8 cellular contexts compared by ENCODE assay signal in genomic region chr13:28657784-28658538, GRCh38. TPM values are rescaled to one million over a fixed set of nuclear protein-coding genes. Genes with fewer than 3 reads are reported as not detected.
DNase-seq lines count a peak whose midpoint lies in the region; TF ChIP-seq lines count a peak whose summit lies in the region.

No MANE protein-coding gene starts in this region.

- H3K27ac Mint-ChIP-seq in CD14-positive monocyte, result peak overlapping the region; percentile 97 to 99 (median 98)
- H3K27ac Mint-ChIP-seq in activated CD4-positive, alpha-beta memory T cell treated with anti-CD3 and anti-CD28 coated beads for 36 hours, result peak overlapping the region; percentile 98

- no peaks in the 10 kb centered on the region for H3K9me3 Mint-ChIP-seq in CD14-positive monocyte
- no peaks in the 10 kb centered on the region for H3K9me3 Mint-ChIP-seq in activated CD4-positive, alpha-beta memory T cell treated with anti-CD3 and anti-CD28 coated beads for 36 hours

- H3K36me3 ChIP-seq in HUES48 (ENCODE audit: control insufficient read depth, insufficient read depth, low read length), result peaks cover 27% of the 10 kb centered on the region
- peaks cover 9% of the 10 kb centered on the region for H3K36me3 ChIP-seq in cardiac muscle cell
- H3K36me3 ChIP-seq in rectal smooth muscle tissue (ENCODE audit: control insufficient read depth, insufficient read depth, low read length), result no peaks in the 10 kb centered on the region

- no peaks in the 10 kb centered on the region for H3K27me3 Mint-ChIP-seq in CD14-positive monocyte (ENCODE audit: low read depth in 3 of 3)
- no peaks in the 10 kb centered on the region for H3K27me3 Mint-ChIP-seq in activated CD4-positive, alpha-beta memory T cell treated with anti-CD3 and anti-CD28 coated beads for 36 hours

- TF ChIP-seq CTCF in CD14-positive monocyte (IDR thresholded peaks at IDR 0.05) (no peak), cardiac muscle cell (IDR thresholded peaks at IDR 0.05; ENCODE audit: low read depth, low read length) (no peak)

- peak overlapping the region; percentile 76 for H3K27ac ChIP-seq in HUES48 (ENCODE audit: low read depth, low read length)
- H3K27ac ChIP-seq in cardiac muscle cell, result peak overlapping the region; percentile 90
- H3K27ac ChIP-seq in rectal smooth muscle tissue (ENCODE audit: low read depth, low read length), result peak overlapping the region; percentile 88

- peaks cover 27 to 29% of the 10 kb centered on the region in 2 donors for H3K36me3 Mint-ChIP-seq in CD14-positive monocyte
- H3K36me3 Mint-ChIP-seq in activated CD4-positive, alpha-beta memory T cell treated with anti-CD3 and anti-CD28 coated beads for 36 hours, result peaks cover 24% of the 10 kb centered on the region

- intact Hi-C loops in CD14-positive monocyte (cut with micrococcal nuclease), result loop anchor here in 1 of 2 donors (10.0 kb wide), 1 partner anchor 57 kb away; the partner anchor contains the start of gene SLC46A3
- intact Hi-C loops in activated CD4-positive, alpha-beta memory T cell treated with anti-CD3 and anti-CD28 coated beads for 36 hours (cut with micrococcal nuclease), result loop anchor here (2.0 to 10.0 kb wide), 5 partner anchors 51 to 1033 kb away; partner anchors contain the start of genes LNX2, PAN3 and POLR1D

- no peak for DNase-seq in CD14-positive monocyte (ENCODE audit: low spot score)
- DNase-seq in activated CD4-positive, alpha-beta memory T cell treated with anti-CD3 and anti-CD28 coated beads for 36 hours, result no peak
- peak in 1 of 2 donors; percentile 46 for DNase-seq in cardiac muscle cell (ENCODE audit: low read depth in 1 of 2, low spot score in 1 of 2)
- no peak for DNase-seq in inferior parietal cortex (ENCODE audit: extremely low spot score)
- no peak for DNase-seq in NCI-H2171 treated with DMSO at 0.1 percent for 48 hours (lab: John Stamatoyannopoulos, UW)
- no peak for DNase-seq in ecto neural progenitor cell (ENCODE audit: low spot score)

- H3K27me3 ChIP-seq in HUES48 (ENCODE audit: control insufficient read depth, insufficient read depth, low read length) (no peaks in the 10 kb centered on the region), cardiac muscle cell (no peaks in the 10 kb centered on the region), rectal smooth muscle tissue (ENCODE audit: control insufficient read depth, insufficient read depth, low read length) (no peaks in the 10 kb centered on the region)

- CTCF ChIA-PET in activated CD4-positive, alpha-beta memory T cell treated with anti-CD3 and anti-CD28 coated beads for 36 hours (lab: Charles Lee), result interaction anchor here (1.0 to 2.3 kb wide), 2 partner anchors 241 to 334 kb away, joined by 3 to 9 read pairs; no protein-coding TSS in a partner anchor

- peak overlapping the region; percentile 99 for H3K4me3 ChIP-seq in HUES48 (ENCODE audit: low read depth, low read length)
- H3K4me3 ChIP-seq in cardiac muscle cell, result peak overlapping the region; percentile 90
- H3K4me3 ChIP-seq in rectal smooth muscle tissue (ENCODE audit: low read length), result peak overlapping the region; percentile 98

- POLR2A ChIA-PET in activated CD4-positive, alpha-beta memory T cell treated with anti-CD3 and anti-CD28 coated beads for 36 hours (lab: Charles Lee), result interaction anchor here (1.0 to 1.9 kb wide), 7 partner anchors 8 to 1527 kb away, joined by 3 to 6 read pairs (median 3); partner anchors contain the start of genes MTIF3 and SLC46A3

- H3K9me3 ChIP-seq in HUES48 (ENCODE audit: control insufficient read depth, insufficient read depth, low read length) (no peaks in the 10 kb centered on the region), cardiac muscle cell (ENCODE audit: low read depth) (no peaks in the 10 kb centered on the region)

- H3K4me3 Mint-ChIP-seq in CD14-positive monocyte, result peak overlapping the region; percentile 96 to 97
- peak overlapping the region; percentile 94 for H3K4me3 Mint-ChIP-seq in activated CD4-positive, alpha-beta memory T cell treated with anti-CD3 and anti-CD28 coated beads for 36 hours

- H3K9ac ChIP-seq in HUES48 (ENCODE audit: low read depth, low read length) (peak overlapping the region; percentile 71), rectal smooth muscle tissue (ENCODE audit: low read length) (peak overlapping the region; percentile 98)

- H3K4me1 ChIP-seq in HUES48 (ENCODE audit: control insufficient read depth, insufficient read depth, low read length), result peaks cover 33% of the 10 kb centered on the region
- peaks cover 15% of the 10 kb centered on the region for H3K4me1 ChIP-seq in cardiac muscle cell (ENCODE audit: low read depth)
- H3K4me1 ChIP-seq in rectal smooth muscle tissue (ENCODE audit: control insufficient read depth, insufficient read depth, low read length), result peaks cover 17% of the 10 kb centered on the region

- peaks cover 40% of the 10 kb centered on the region for H3K4me1 Mint-ChIP-seq in CD14-positive monocyte
- H3K4me1 Mint-ChIP-seq in activated CD4-positive, alpha-beta memory T cell treated with anti-CD3 and anti-CD28 coated beads for 36 hours (ENCODE audit: low read depth), result peaks cover 49% of the 10 kb centered on the region

RNA-seq across cellular contexts. Expression of gene POMP, which starts 1.0 kb away (rescaled TPM):
- 100 to 1,000 TPM; 145 to 153 TPM for polyA plus RNA-seq in CD14-positive monocyte
- total RNA-seq in activated CD4-positive, alpha-beta memory T cell treated with anti-CD3 and anti-CD28 coated beads for 36 hours, result 100 to 1,000 TPM; 123 to 125 TPM
- total RNA-seq in cardiac muscle cell, result 16.4 and 35.3 TPM in 2 replicates
- 168 and 208 TPM in 2 replicates for polyA plus RNA-seq in cardiac muscle cell
